In the genomic region with DNA sequence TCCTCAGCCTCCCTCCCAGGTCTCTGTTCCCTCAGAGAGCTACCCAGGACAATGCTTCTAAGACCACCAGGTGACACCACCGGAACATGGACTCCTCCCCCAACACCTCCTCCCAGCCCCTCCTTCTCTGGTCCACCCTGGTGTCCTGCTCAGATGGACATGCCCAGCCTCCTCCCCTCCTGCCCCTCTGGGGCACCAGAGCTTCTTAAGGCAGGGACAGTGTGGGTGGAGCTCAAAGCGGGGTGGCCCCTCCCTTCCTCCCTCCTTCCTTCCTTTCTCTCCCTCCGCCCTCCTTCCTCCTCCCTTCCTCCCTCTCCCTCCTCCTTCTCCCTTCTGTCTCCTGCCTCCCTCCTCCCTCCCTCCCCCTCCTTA, we compare ENCODE assay signal across 8 cellular contexts. TPM values are rescaled to one million over a fixed set of nuclear protein-coding genes. Genes with fewer than 3 reads are reported as not detected.
DNase-seq lines count a peak whose midpoint lies in the region; ATAC-seq, FAIRE-seq and TF ChIP-seq lines count a peak whose summit lies in the region.

No MANE protein-coding gene starts in this region.

- H3K9me3 ChIP-seq in astrocyte (ENCODE audit: insufficient read depth, low read depth, low read length) (no peaks in the 10 kb centered on the region), upper lobe of right lung (no peaks in the 10 kb centered on the region)

- H3K4me3 Mint-ChIP-seq in activated naive CD8-positive, alpha-beta T cell treated with anti-CD3 and anti-CD28 coated beads for 36 hours = peak overlapping the region; percentile 3
- H3K4me3 Mint-ChIP-seq in activated naive CD8-positive, alpha-beta T cell treated with anti-CD3 and anti-CD28 coated beads, Interleukin-2, amount 50 U/mL, for 24 hours = no peak overlapping the region
- no peak overlapping the region for H3K4me3 Mint-ChIP-seq in astrocyte (ENCODE audit: unreplicated experiment)

- no peaks in the 10 kb centered on the region for H3K36me3 ChIP-seq in astrocyte (ENCODE audit: insufficient read depth, low read length)
- no peaks in the 10 kb centered on the region for H3K36me3 ChIP-seq in upper lobe of right lung

- DNase-seq in activated naive CD8-positive, alpha-beta T cell treated with anti-CD3 and anti-CD28 coated beads for 36 hours = peak; percentile 10
- DNase-seq in activated naive CD8-positive, alpha-beta T cell treated with anti-CD3 and anti-CD28 coated beads, Interleukin-2, amount 50 U/mL, for 24 hours = no peak
- no peak for DNase-seq in astrocyte (ENCODE audit: low read depth)
- peak; percentile 30 to 39 for DNase-seq in left colon
- no peak for DNase-seq in upper lobe of right lung
- DNase-seq in iPS-NIHi7 (ENCODE audit: extremely low spot score) = no peak
- no peak for DNase-seq in D341Med (ENCODE audit: low spot score)

- intact Hi-C loops in left colon (cut with DNase I, micrococcal nuclease) (no loop called here), upper lobe of right lung (cut with DNase I) (no loop called here)

- no peak for TF ChIP-seq CTCF in astrocyte (IDR thresholded peaks at IDR 0.05; ENCODE audit: insufficient read depth, low read depth, low read length)
- no peak for TF ChIP-seq CTCF in upper lobe of right lung (IDR thresholded peaks at IDR 0.05)

- H4K20me1 ChIP-seq in astrocyte (ENCODE audit: insufficient read depth, low read length) = no peaks in the 10 kb centered on the region

- H3K27me3 ChIP-seq in astrocyte (ENCODE audit: insufficient read depth, low read length) = no peaks in the 10 kb centered on the region
- no peaks in the 10 kb centered on the region for H3K27me3 ChIP-seq in upper lobe of right lung

- H3K9ac ChIP-seq in astrocyte (ENCODE audit: low read length) = no peak overlapping the region

- no peaks in the 10 kb centered on the region for H3K9me3 Mint-ChIP-seq in activated naive CD8-positive, alpha-beta T cell treated with anti-CD3 and anti-CD28 coated beads for 36 hours
- no peaks in the 10 kb centered on the region for H3K9me3 Mint-ChIP-seq in activated naive CD8-positive, alpha-beta T cell treated with anti-CD3 and anti-CD28 coated beads, Interleukin-2, amount 50 U/mL, for 24 hours
- H3K9me3 Mint-ChIP-seq in astrocyte (ENCODE audit: unreplicated experiment) = peaks cover 3% of the 10 kb centered on the region

- FAIRE-seq in astrocyte (lab: Jason Lieb, UNC) = no peak

- H3K27me3 Mint-ChIP-seq in activated naive CD8-positive, alpha-beta T cell treated with anti-CD3 and anti-CD28 coated beads for 36 hours = peaks cover 12% of the 10 kb centered on the region
- H3K27me3 Mint-ChIP-seq in activated naive CD8-positive, alpha-beta T cell treated with anti-CD3 and anti-CD28 coated beads, Interleukin-2, amount 50 U/mL, for 24 hours = no peaks in the 10 kb centered on the region
- peaks cover 15% of the 10 kb centered on the region for H3K27me3 Mint-ChIP-seq in astrocyte (ENCODE audit: low read depth, unreplicated experiment)

- no peaks in the 10 kb centered on the region for H3K4me1 Mint-ChIP-seq in activated naive CD8-positive, alpha-beta T cell treated with anti-CD3 and anti-CD28 coated beads for 36 hours
- H3K4me1 Mint-ChIP-seq in activated naive CD8-positive, alpha-beta T cell treated with anti-CD3 and anti-CD28 coated beads, Interleukin-2, amount 50 U/mL, for 24 hours = peaks cover 6% of the 10 kb centered on the region
- H3K4me1 Mint-ChIP-seq in astrocyte (ENCODE audit: low read depth, unreplicated experiment) = no peaks in the 10 kb centered on the region

- H3K27ac ChIP-seq in astrocyte (ENCODE audit: low read depth, low read length) (no peak overlapping the region), upper lobe of right lung (no peak overlapping the region)

- no peak for ATAC-seq in activated naive CD8-positive, alpha-beta T cell treated with anti-CD3 and anti-CD28 coated beads, Interleukin-2, amount 50 U/mL, for 24 hours
- ATAC-seq in left colon (peak; percentile 75), upper lobe of right lung (peak; percentile 50), HG03439 (IDR thresholded peaks at IDR 0.05; ENCODE audit: unreplicated experiment) (no peak)

- peak overlapping the region; percentile 92 for H3K4me2 ChIP-seq in astrocyte (ENCODE audit: low read length)

- H3K79me2 ChIP-seq in astrocyte (ENCODE audit: insufficient read depth, low read length) = no peaks in the 10 kb centered on the region

- H3K27ac Mint-ChIP-seq in activated naive CD8-positive, alpha-beta T cell treated with anti-CD3 and anti-CD28 coated beads for 36 hours = no peak overlapping the region
- H3K27ac Mint-ChIP-seq in activated naive CD8-positive, alpha-beta T cell treated with anti-CD3 and anti-CD28 coated beads, Interleukin-2, amount 50 U/mL, for 24 hours = no peak overlapping the region
- H3K27ac Mint-ChIP-seq in astrocyte (ENCODE audit: unreplicated experiment) = no peak overlapping the region

- H3K4me1 ChIP-seq in astrocyte (ENCODE audit: insufficient read depth, low read length) (no peaks in the 10 kb centered on the region), upper lobe of right lung (no peaks in the 10 kb centered on the region)

- H3K36me3 Mint-ChIP-seq in activated naive CD8-positive, alpha-beta T cell treated with anti-CD3 and anti-CD28 coated beads for 36 hours = no peaks in the 10 kb centered on the region
- no peaks in the 10 kb centered on the region for H3K36me3 Mint-ChIP-seq in activated naive CD8-positive, alpha-beta T cell treated with anti-CD3 and anti-CD28 coated beads, Interleukin-2, amount 50 U/mL, for 24 hours (ENCODE audit: low read depth)
- no peaks in the 10 kb centered on the region for H3K36me3 Mint-ChIP-seq in astrocyte (ENCODE audit: low read depth, unreplicated experiment)

- peak overlapping the region; percentile 52 for H2AFZ ChIP-seq in astrocyte (ENCODE audit: low read depth, low read length)

- no peak overlapping the region for H3K4me3 ChIP-seq in astrocyte (ENCODE audit: insufficient read depth, low read depth, low read length)
- no peak overlapping the region for H3K4me3 ChIP-seq in upper lobe of right lung

RNA-seq across cellular contexts. Expression of a gene that starts 22.7 kb away (rescaled TPM):
- under 1 TPM; 0.47 to 0.64 TPM for total RNA-seq in activated naive CD8-positive, alpha-beta T cell treated with anti-CD3 and anti-CD28 coated beads for 36 hours
- total RNA-seq in astrocyte (0.16 and 0.22 TPM in 2 replicates), left colon (1 to 10 TPM in 1 of 2 donors, under 1 TPM in 1; 0.43 to 1.5 TPM), upper lobe of right lung (0.26 TPM)

RNA-seq across cellular contexts. Expression of a gene that starts 59.1 kb away (rescaled TPM):
- not detected for total RNA-seq in activated naive CD8-positive, alpha-beta T cell treated with anti-CD3 and anti-CD28 coated beads for 36 hours
- not detected in 2 replicates for total RNA-seq in astrocyte
- total RNA-seq in left colon = 1 to 10 TPM; 1.0 to 3.1 TPM
- 8.2 TPM for total RNA-seq in upper lobe of right lung

Comparison
In these comparisons a context has a peak if more than half of its experiments do, and no peak if none do; other contexts are left out.
1. DNase-seq: peak in activated naive CD8-positive, alpha-beta T cell treated with anti-CD3 and anti-CD28 coated beads for 36 hours (single experiment) and left colon (2 of 2); none in activated naive CD8-positive, alpha-beta T cell treated with anti-CD3 and anti-CD28 coated beads, Interleukin-2, amount 50 U/mL, for 24 hours (single experiment), astrocyte (single experiment), upper lobe of right lung (single experiment), iPS-NIHi7 (single experiment) and D341Med (single experiment).
2. ATAC-seq: peak in left colon (single experiment) and upper lobe of right lung (single experiment); none in activated naive CD8-positive, alpha-beta T cell treated with anti-CD3 and anti-CD28 coated beads, Interleukin-2, amount 50 U/mL, for 24 hours (single experiment) and HG03439 (single experiment).